ENCODE assay signal across 1 cellular context in genomic region chr11:21374381-21374780, GRCh38.
TF ChIP-seq lines count a peak whose summit lies in the region.

No MANE protein-coding gene starts in this region.

TF ChIP-seq in GM23338, 12 proteins besides CTCF, POLR2A, EP300 and RAD21 (continued from another document):
- TF ChIP-seq EZH2phosphoT487 (IDR thresholded peaks at IDR 0.05; ENCODE audit: unreplicated experiment) (no peak), JUNB (IDR thresholded peaks at IDR 0.05; ENCODE audit: unreplicated experiment) (no peak), STAT1 (IDR thresholded peaks at IDR 0.05; ENCODE audit: unreplicated experiment) (no peak), ZNF331 (CRISPR knock-in tag; IDR thresholded peaks at IDR 0.05; ENCODE audit: low read depth) (no peak)
- TF ChIP-seq, protein P1, sequence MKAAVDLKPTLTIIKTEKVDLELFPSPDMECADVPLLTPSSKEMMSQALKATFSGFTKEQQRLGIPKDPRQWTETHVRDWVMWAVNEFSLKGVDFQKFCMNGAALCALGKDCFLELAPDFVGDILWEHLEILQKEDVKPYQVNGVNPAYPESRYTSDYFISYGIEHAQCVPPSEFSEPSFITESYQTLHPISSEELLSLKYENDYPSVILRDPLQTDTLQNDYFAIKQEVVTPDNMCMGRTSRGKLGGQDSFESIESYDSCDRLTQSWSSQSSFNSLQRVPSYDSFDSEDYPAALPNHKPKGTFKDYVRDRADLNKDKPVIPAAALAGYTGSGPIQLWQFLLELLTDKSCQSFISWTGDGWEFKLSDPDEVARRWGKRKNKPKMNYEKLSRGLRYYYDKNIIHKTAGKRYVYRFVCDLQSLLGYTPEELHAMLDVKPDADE (IDR thresholded peaks at IDR 0.05) = no peak
- TF ChIP-seq, protein P2, sequence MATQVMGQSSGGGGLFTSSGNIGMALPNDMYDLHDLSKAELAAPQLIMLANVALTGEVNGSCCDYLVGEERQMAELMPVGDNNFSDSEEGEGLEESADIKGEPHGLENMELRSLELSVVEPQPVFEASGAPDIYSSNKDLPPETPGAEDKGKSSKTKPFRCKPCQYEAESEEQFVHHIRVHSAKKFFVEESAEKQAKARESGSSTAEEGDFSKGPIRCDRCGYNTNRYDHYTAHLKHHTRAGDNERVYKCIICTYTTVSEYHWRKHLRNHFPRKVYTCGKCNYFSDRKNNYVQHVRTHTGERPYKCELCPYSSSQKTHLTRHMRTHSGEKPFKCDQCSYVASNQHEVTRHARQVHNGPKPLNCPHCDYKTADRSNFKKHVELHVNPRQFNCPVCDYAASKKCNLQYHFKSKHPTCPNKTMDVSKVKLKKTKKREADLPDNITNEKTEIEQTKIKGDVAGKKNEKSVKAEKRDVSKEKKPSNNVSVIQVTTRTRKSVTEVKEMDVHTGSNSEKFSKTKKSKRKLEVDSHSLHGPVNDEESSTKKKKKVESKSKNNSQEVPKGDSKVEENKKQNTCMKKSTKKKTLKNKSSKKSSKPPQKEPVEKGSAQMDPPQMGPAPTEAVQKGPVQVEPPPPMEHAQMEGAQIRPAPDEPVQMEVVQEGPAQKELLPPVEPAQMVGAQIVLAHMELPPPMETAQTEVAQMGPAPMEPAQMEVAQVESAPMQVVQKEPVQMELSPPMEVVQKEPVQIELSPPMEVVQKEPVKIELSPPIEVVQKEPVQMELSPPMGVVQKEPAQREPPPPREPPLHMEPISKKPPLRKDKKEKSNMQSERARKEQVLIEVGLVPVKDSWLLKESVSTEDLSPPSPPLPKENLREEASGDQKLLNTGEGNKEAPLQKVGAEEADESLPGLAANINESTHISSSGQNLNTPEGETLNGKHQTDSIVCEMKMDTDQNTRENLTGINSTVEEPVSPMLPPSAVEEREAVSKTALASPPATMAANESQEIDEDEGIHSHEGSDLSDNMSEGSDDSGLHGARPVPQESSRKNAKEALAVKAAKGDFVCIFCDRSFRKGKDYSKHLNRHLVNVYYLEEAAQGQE (IDR thresholded peaks at IDR 0.05; ENCODE audit: unreplicated experiment) = no peak
